In genomic region chr9:90287567-90288274, GRCh38 we compare ENCODE assay signal across 11 cellular contexts.
DNase-seq lines count a peak whose midpoint lies in the region; ATAC-seq and TF ChIP-seq lines count a peak whose summit lies in the region.
"Had no signal": no experiment of that assay in that cellular context is flagged by ENCODE, and none has a peak within 500 bp of the region (broad histone marks: within the 10 kb centered on the region; RNA-seq: fewer than 3 reads in every experiment).

No MANE protein-coding gene starts in this region.

- no peaks in the 10 kb centered on the region for H3K27me3 ChIP-seq in CD4-positive, alpha-beta memory T cell (ENCODE audit: insufficient read depth, low read length)
- H3K27me3 ChIP-seq in effector memory CD4-positive, alpha-beta T cell (replicated peaks; ENCODE audit: control insufficient read depth, insufficient read depth, low read length, poor library complexity, severe bottlenecking) = no peaks in the 10 kb centered on the region

- intact Hi-C loops in CD4-positive, alpha-beta memory T cell (cut with micrococcal nuclease) = no loop called here

- DNase-seq in CD4-positive, alpha-beta memory T cell = peak in 3 of 5 donors; percentile 1 to 33 (median 2)
- DNase-seq in T-helper 17 cell (peak in 1 of 3 donors; percentile 5), NCI-H2171 treated with DMSO at 0.1 percent for 48 hours (lab: John Stamatoyannopoulos, UW) (no peak), iPS-NIHi7 (ENCODE audit: extremely low spot score) (no peak), COLO668 (lab: John Stamatoyannopoulos, UW; ENCODE audit: unreplicated experiment) (no peak)
- DNase-seq in effector memory CD4-positive, alpha-beta T cell = no peak
- DNase-seq: MV-4-11; stimulated activated naive CD4-positive, alpha-beta T cell had no signal

- TF ChIP-seq POLR2A in GM18951 (IDR thresholded peaks at IDR 0.05; ENCODE audit: extremely low read depth, insufficient read depth, insufficient read length) = peak; percentile 52

- H3K27ac Mint-ChIP-seq in CD4-positive, alpha-beta memory T cell = peak overlapping the region in 1 of 7 donors; percentile 19
- H3K27ac Mint-ChIP-seq in T-helper 17 cell = no peak overlapping the region

- H3K27me3 Mint-ChIP-seq in CD4-positive, alpha-beta memory T cell = peaks cover 1 to 2% of the 10 kb centered on the region in 2 donors
- peaks cover 5% of the 10 kb centered on the region for H3K27me3 Mint-ChIP-seq in T-helper 17 cell

- no peaks in the 10 kb centered on the region for H3K4me1 ChIP-seq in CD4-positive, alpha-beta memory T cell (ENCODE audit: insufficient read depth, low read length)
- no peaks in the 10 kb centered on the region for H3K4me1 ChIP-seq in effector memory CD4-positive, alpha-beta T cell (ENCODE audit: control insufficient read depth, insufficient read depth, low read length, poor library complexity, severe bottlenecking)
- H3K4me1 ChIP-seq: Caco-2 had no signal

- POLR2A ChIA-PET in CD4-positive, alpha-beta memory T cell (lab: Charles Lee; ENCODE audit: partially characterized antibody) = no interaction called here

- no peak overlapping the region for H3K27ac ChIP-seq in CD4-positive, alpha-beta memory T cell (ENCODE audit: low read depth, low read length)
- H3K27ac ChIP-seq in effector memory CD4-positive, alpha-beta T cell (ENCODE audit: insufficient read depth, low read length, poor library complexity, severe bottlenecking) = no peak overlapping the region

- H3K4me3 ChIP-seq in CD4-positive, alpha-beta memory T cell (ENCODE audit: low read length in 2 of 2) = no peak overlapping the region
- H3K4me3 ChIP-seq in effector memory CD4-positive, alpha-beta T cell (ENCODE audit: insufficient read depth, low read depth, low read length, poor library complexity, severe bottlenecking) = no peak overlapping the region

- CTCF ChIA-PET in CD4-positive, alpha-beta memory T cell (lab: Charles Lee; ENCODE audit: partially characterized antibody) = no interaction called here

- H3K9me3 Mint-ChIP-seq in CD4-positive, alpha-beta memory T cell = no peaks in the 10 kb centered on the region

- peaks cover 0 to 4% (median 1%) of the 10 kb centered on the region in 4 donors for H3K4me1 Mint-ChIP-seq in CD4-positive, alpha-beta memory T cell
- H3K4me1 Mint-ChIP-seq in T-helper 17 cell = peaks cover 7% of the 10 kb centered on the region

- peak overlapping the region in 4 of 8 donors; percentile 0 to 51 (median 33) for H3K4me3 Mint-ChIP-seq in CD4-positive, alpha-beta memory T cell
- peak overlapping the region; percentile 62 for H3K4me3 Mint-ChIP-seq in T-helper 17 cell

- in situ Hi-C loops in GM18951 (cut with MboI; ENCODE audit: low sequenced_read_pairs, unreplicated experiment) = no loop called here

- peak; percentile 99 for ATAC-seq in HG02852 (IDR thresholded peaks at IDR 0.05; ENCODE audit: unreplicated experiment)
- peak; percentile 89 for ATAC-seq in T-helper 17 cell

- H3K36me3 Mint-ChIP-seq in CD4-positive, alpha-beta memory T cell = no peaks in the 10 kb centered on the region
- H3K36me3 Mint-ChIP-seq in T-helper 17 cell (ENCODE audit: low read depth) = no peaks in the 10 kb centered on the region

- H3K36me3 ChIP-seq in CD4-positive, alpha-beta memory T cell (ENCODE audit: insufficient read depth, low read length) = no peaks in the 10 kb centered on the region
- no peaks in the 10 kb centered on the region for H3K36me3 ChIP-seq in effector memory CD4-positive, alpha-beta T cell (ENCODE audit: control insufficient read depth, insufficient read depth, low read length)

- H3K9me3 ChIP-seq in CD4-positive, alpha-beta memory T cell (ENCODE audit: control insufficient read depth in 1 of 2, low read length in 2 of 2) = no peaks in the 10 kb centered on the region
- H3K9me3 ChIP-seq in T-helper 17 cell (ENCODE audit: control insufficient read depth, low read length, poor library complexity, severe bottlenecking) = no peaks in the 10 kb centered on the region
- no peaks in the 10 kb centered on the region for H3K9me3 ChIP-seq in effector memory CD4-positive, alpha-beta T cell (ENCODE audit: control insufficient read depth, low read length)
- H3K9me3 ChIP-seq: Caco-2 had no signal

Comparison
In these comparisons a context has a peak if more than half of its experiments do, and no peak if none do; other contexts are left out.
1. DNase-seq: peak in CD4-positive, alpha-beta memory T cell (3 of 5); none in NCI-H2171 treated with DMSO at 0.1 percent for 48 hours (single experiment), effector memory CD4-positive, alpha-beta T cell (0 of 3), iPS-NIHi7 (single experiment) and COLO668 (single experiment).